In the genomic region with DNA sequence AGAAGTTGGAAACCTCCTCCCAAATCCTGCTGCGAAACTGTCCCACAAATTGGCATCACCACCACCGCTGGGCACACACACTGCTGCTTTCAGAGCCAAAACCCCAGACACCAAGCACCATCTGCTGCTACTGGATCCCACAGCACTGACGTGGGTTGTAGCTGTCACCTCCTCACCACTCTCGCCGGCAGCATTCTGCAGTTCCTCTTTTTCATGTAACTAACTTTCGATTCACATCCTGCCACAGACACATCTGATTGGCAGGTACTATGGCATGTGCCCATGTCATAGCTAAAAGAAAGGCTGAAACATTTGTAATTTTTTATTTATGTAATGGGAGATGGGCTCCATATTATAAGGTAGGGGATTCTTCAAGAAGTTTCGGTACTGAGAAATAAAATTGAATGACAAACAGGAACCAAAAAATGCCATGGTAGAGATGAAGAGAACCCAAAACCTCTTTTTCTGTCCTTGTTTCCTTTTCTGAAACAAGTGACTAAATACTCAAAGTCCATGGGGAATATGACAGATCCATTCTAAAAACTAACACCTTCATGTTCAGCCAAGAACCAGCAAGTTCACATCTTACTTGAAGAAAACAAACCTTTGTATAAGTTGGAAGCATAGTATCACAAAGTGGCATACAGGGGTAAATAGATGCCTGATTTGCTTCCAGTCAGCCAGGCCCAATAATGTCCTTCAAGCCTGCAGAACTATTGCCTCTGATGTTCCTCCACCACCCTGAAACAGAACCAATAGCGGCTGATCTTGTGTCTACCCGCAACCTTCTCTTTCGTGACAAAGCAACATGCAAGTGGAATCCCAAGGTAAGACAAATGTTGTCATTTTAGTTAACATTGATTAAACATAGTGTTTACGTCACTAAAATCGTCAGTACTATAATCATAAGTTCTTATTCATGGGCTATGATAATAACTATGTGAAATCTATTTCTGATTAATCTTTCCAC, we compare ENCODE assay signal across 9 cellular contexts. TPM values are rescaled to one million over a fixed set of nuclear protein-coding genes. Genes with fewer than 3 reads are reported as not detected.
A peak's percentile ranks its signal among the peaks of the same experiment; 100 is the strongest.
DNase-seq lines count a peak whose midpoint lies in the region; ATAC-seq and TF ChIP-seq lines count a peak whose summit lies in the region.
"Had no signal": no experiment of that assay in that cellular context is flagged by ENCODE, and none has a peak within 500 bp of the region (broad histone marks: within the 10 kb centered on the region; RNA-seq: fewer than 3 reads in every experiment).

No MANE protein-coding gene starts in this region.

- no peaks in the 10 kb centered on the region for H3K9me3 ChIP-seq in skeletal muscle satellite cell (replicated peaks; ENCODE audit: low read length)

- H3K36me3 Mint-ChIP-seq in activated B cell treated with CpG ODN at 0.5 μM for 24 hours (ENCODE audit: low read depth) = no peaks in the 10 kb centered on the region
- H3K36me3 Mint-ChIP-seq in dendritic cell treated with granulocyte-macrophage colony-stimulating factor and Interleukin-4, amounts not matched to agents 40 ng/mL and 50 ng/mL, for 4 days (ENCODE audit: low read depth) = no peaks in the 10 kb centered on the region

- peaks cover 32% of the 10 kb centered on the region for H3K4me1 Mint-ChIP-seq in activated B cell treated with CpG ODN at 0.5 μM for 24 hours
- H3K4me1 Mint-ChIP-seq in dendritic cell treated with granulocyte-macrophage colony-stimulating factor and Interleukin-4, amounts not matched to agents 40 ng/mL and 50 ng/mL, for 4 days (ENCODE audit: low read depth) = peaks cover 21% of the 10 kb centered on the region

- peak; percentile 94 for ATAC-seq in GM19351 (IDR thresholded peaks at IDR 0.05; ENCODE audit: unreplicated experiment)
- ATAC-seq in HG03354 (IDR thresholded peaks at IDR 0.05; ENCODE audit: poor library complexity, severe bottlenecking, unreplicated experiment) = peak; percentile 99
- peak; percentile 91 for ATAC-seq in activated B cell treated with CpG ODN at 0.5 μM for 24 hours (ENCODE audit: low read depth)

- H3K9me3 Mint-ChIP-seq in activated B cell treated with CpG ODN at 0.5 μM for 24 hours = no peaks in the 10 kb centered on the region
- H3K9me3 Mint-ChIP-seq in dendritic cell treated with granulocyte-macrophage colony-stimulating factor and Interleukin-4, amounts not matched to agents 40 ng/mL and 50 ng/mL, for 4 days = no peaks in the 10 kb centered on the region
- H3K9me3 Mint-ChIP-seq: nephron had no signal

- H3K9ac ChIP-seq in skeletal muscle satellite cell (ENCODE audit: low read depth, low read length) = peak overlapping the region; percentile 56

- peak overlapping the region; percentile 81 for H3K4me2 ChIP-seq in skeletal muscle satellite cell (ENCODE audit: low read length)

- peaks cover 12% of the 10 kb centered on the region for H3K4me1 ChIP-seq in skeletal muscle satellite cell (ENCODE audit: control insufficient read depth, insufficient read depth, low read length)

- H3K36me3 ChIP-seq in skeletal muscle satellite cell (ENCODE audit: insufficient read depth, low read length) = no peaks in the 10 kb centered on the region

- H3K27me3 Mint-ChIP-seq in activated B cell treated with CpG ODN at 0.5 μM for 24 hours = peaks cover 4% of the 10 kb centered on the region
- H3K27me3 Mint-ChIP-seq in dendritic cell treated with granulocyte-macrophage colony-stimulating factor and Interleukin-4, amounts not matched to agents 40 ng/mL and 50 ng/mL, for 4 days = peaks cover 10% of the 10 kb centered on the region

- no peak for TF ChIP-seq CTCF in activated B cell treated with CpG ODN at 0.5 μM for 24 hours (IDR thresholded peaks at IDR 0.05)

- intact Hi-C loops in activated B cell treated with CpG ODN at 0.5 μM for 24 hours (cut with micrococcal nuclease) = loop anchor here (1.0 to 2.0 kb wide), 13 partner anchors 17 to 513 kb away; a partner anchor contains a TSS
- intact Hi-C loops in dendritic cell treated with granulocyte-macrophage colony-stimulating factor and Interleukin-4, amounts not matched to agents 40 ng/mL and 50 ng/mL, for 4 days (cut with micrococcal nuclease) = loop anchor here (1.0 to 10.0 kb wide), 4 partner anchors 29 to 415 kb away; no protein-coding TSS in a partner anchor

- peak overlapping the region; percentile 86 for H3K27ac Mint-ChIP-seq in activated B cell treated with CpG ODN at 0.5 μM for 24 hours
- H3K27ac Mint-ChIP-seq in dendritic cell treated with granulocyte-macrophage colony-stimulating factor and Interleukin-4, amounts not matched to agents 40 ng/mL and 50 ng/mL, for 4 days = peak overlapping the region; percentile 56
- H3K27ac Mint-ChIP-seq: nephron had no signal

- CTCF ChIA-PET in activated B cell treated with CpG ODN at 0.5 μM for 24 hours (lab: Charles Lee) = interaction anchor here (0.7 to 4.3 kb wide), 21 partner anchors 19 to 410 kb away, joined by 3 to 106 read pairs (median 4); no protein-coding TSS in a partner anchor

- DNase-seq in activated B cell treated with CpG ODN at 0.5 μM for 24 hours (peak; percentile 56), NCI-H524 treated with DMSO at 0.1 percent for 48 hours (lab: John Stamatoyannopoulos, UW) (no peak), middle frontal gyrus (ENCODE audit: extremely low spot score, low spot score) (no peak), HCEC 1CT (no peak)

- peak overlapping the region; percentile 57 for H3K4me3 Mint-ChIP-seq in activated B cell treated with CpG ODN at 0.5 μM for 24 hours
- peak overlapping the region; percentile 9 for H3K4me3 Mint-ChIP-seq in dendritic cell treated with granulocyte-macrophage colony-stimulating factor and Interleukin-4, amounts not matched to agents 40 ng/mL and 50 ng/mL, for 4 days
- H3K4me3 Mint-ChIP-seq: nephron had no signal

- POLR2A ChIA-PET in activated B cell treated with CpG ODN at 0.5 μM for 24 hours (lab: Charles Lee) = interaction anchor here (0.6 to 3.0 kb wide), 12 partner anchors 25 to 449 kb away, joined by 3 to 22 read pairs (median 5); a partner anchor contains a TSS

- peak overlapping the region; percentile 58 for H3K4me3 ChIP-seq in skeletal muscle satellite cell (ENCODE audit: low read length)

- no peaks in the 10 kb centered on the region for H3K27me3 ChIP-seq in skeletal muscle satellite cell (ENCODE audit: control insufficient read depth, insufficient read depth, low read length)

RNA-seq across cellular contexts. Expression of a gene that starts 26.6 kb away (rescaled TPM):
- total RNA-seq in activated B cell treated with CpG ODN at 0.5 μM for 24 hours = 0.49 and 0.60 TPM in 2 replicates
- total RNA-seq in skeletal muscle satellite cell (2012; rRNA removed) = not detected in 2 replicates

RNA-seq across cellular contexts. Expression of a gene that starts 33.8 kb away (rescaled TPM):
- total RNA-seq in activated B cell treated with CpG ODN at 0.5 μM for 24 hours = 52.9 and 56.8 TPM in 2 replicates
- total RNA-seq in skeletal muscle satellite cell (2012; rRNA removed) = not detected in 2 replicates
